Comparison of ENCODE assay signal across 8 cellular contexts in the genomic region with DNA sequence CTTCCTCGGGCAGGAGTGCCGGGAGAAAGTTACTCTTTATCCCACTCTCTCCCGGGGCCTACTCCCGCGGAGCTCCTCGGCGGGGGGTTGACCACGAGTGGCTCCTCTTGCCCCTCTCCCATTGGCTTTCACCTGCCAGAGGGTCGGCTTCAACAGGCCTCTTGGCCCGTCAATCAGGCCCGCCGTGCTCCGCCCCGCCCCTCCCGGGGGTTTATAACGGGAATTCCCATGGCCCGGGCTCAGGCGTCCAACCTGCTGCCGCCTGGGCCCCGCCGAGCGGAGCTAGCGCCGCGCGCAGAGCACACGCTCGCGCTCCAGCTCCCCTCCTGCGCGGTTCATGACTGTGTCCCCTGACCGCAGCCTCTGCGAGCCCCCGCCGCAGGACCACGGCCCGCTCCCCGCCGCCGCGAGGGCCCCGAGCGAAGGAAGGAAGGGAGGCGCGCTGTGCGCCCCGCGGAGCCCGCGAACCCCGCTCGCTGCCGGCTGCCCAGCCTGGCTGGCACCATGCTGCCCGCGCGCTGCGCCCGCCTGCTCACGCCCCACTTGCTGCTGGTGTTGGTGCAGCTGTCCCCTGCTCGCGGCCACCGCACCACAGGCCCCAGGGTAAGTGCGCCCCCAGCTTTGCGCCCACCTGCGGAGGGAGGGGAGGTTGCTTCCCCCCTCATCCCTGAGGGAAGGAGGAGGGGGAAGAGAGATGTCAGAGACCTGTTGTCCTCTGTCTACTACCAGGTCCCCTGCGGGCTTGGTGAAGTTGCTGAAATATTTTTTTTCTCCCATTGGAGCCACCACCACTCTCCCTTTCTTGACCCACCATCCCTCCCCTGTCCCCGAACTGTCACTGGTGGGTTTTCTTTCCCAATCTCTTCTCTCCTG. TPM values are rescaled to one million over a fixed set of nuclear protein-coding genes. Genes with fewer than 3 reads are reported as not detected.
A peak's percentile ranks its signal among the peaks of the same experiment; 100 is the strongest.
DNase-seq lines count a peak whose midpoint lies in the region; ATAC-seq and TF ChIP-seq lines count a peak whose summit lies in the region.

A gene with protein sequence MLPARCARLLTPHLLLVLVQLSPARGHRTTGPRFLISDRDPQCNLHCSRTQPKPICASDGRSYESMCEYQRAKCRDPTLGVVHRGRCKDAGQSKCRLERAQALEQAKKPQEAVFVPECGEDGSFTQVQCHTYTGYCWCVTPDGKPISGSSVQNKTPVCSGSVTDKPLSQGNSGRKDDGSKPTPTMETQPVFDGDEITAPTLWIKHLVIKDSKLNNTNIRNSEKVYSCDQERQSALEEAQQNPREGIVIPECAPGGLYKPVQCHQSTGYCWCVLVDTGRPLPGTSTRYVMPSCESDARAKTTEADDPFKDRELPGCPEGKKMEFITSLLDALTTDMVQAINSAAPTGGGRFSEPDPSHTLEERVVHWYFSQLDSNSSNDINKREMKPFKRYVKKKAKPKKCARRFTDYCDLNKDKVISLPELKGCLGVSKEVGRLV (plus strand): TSS at position 242 of the 873 bp plus-strand sequence. CDS start 263 bp downstream, at position 505.

- peak; percentile 23 for DNase-seq in activated T-cell treated with anti-CD3 and anti-CD28 coated beads for 48 hours (ENCODE audit: low read depth)
- no peak for DNase-seq in activated T-cell treated with anti-CD3 and anti-CD28 coated beads, Interleukin-2, amount 50 U/mL, for 1 hour
- DNase-seq in NT2/D1 (ENCODE audit: low read depth, low spot score): peak; percentile 35
- peak; percentile 94 for DNase-seq in endodermal cell
- no peak for DNase-seq in natural killer cell treated with Interleukin-12 subunit alpha and Interleukin-12 subunit beta and Interleukin-15 and Interleukin-18, amount 100 ng/mL, for 72 hours (ENCODE audit: low spot score)
- DNase-seq in transverse colon: peak; percentile 65
- no peak for DNase-seq in immature natural killer cell
- DNase-seq in SKM-1 (lab: John Stamatoyannopoulos, UW; ENCODE audit: unreplicated experiment): no peak

- H3K4me3 Mint-ChIP-seq in endodermal cell (peak within 1 kb of the TSS; percentile 58), immature natural killer cell (no peak within 1 kb of the TSS)
- no peak within 1 kb of the TSS for H3K4me3 Mint-ChIP-seq in natural killer cell treated with Interleukin-12 subunit alpha and Interleukin-12 subunit beta and Interleukin-15 and Interleukin-18, amount 100 ng/mL, for 72 hours

- H3K4me3 ChIP-seq in NT2/D1 (ENCODE audit: insufficient read length, low read depth) (peak within 1 kb of the TSS; percentile 62), endodermal cell (ENCODE audit: low read length) (peak within 1 kb of the TSS; percentile 78), transverse colon (peak within 1 kb of the TSS in 2 of 4 donors; percentile 18 to 25)

- H3K27me3 Mint-ChIP-seq in endodermal cell (ENCODE audit: insufficient read depth) (peaks cover 68% of the 10 kb centered on the region), immature natural killer cell (ENCODE audit: low read depth in 3 of 3) (peaks cover 10 to 24% (median 14%) of the 10 kb centered on the region in 3 donors)
- H3K27me3 Mint-ChIP-seq in natural killer cell treated with Interleukin-12 subunit alpha and Interleukin-12 subunit beta and Interleukin-15 and Interleukin-18, amount 100 ng/mL, for 72 hours: peaks cover 40 to 50% of the 10 kb centered on the region in 2 donors

- H3K9me3 Mint-ChIP-seq in endodermal cell (no peaks in the 10 kb centered on the region), immature natural killer cell (peaks cover 0 to 1% (median 0%) of the 10 kb centered on the region in 6 donors)
- no peaks in the 10 kb centered on the region for H3K9me3 Mint-ChIP-seq in natural killer cell treated with Interleukin-12 subunit alpha and Interleukin-12 subunit beta and Interleukin-15 and Interleukin-18, amount 100 ng/mL, for 72 hours

- in situ Hi-C loops in transverse colon (cut with MboI; ENCODE audit: low pct_ligation_motif_present in 1 of 4, low pct_unique_long_range_greater_than_20kb in 1 of 4, low sequenced_read_pairs in 3 of 4): no loop called here

- 2 to 6% methylated on average over 14 to 66 of the region's 67 CpGs for WGBS in endodermal cell (ENCODE audit: insufficient coverage in 1 of 2, insufficient read length in 1 of 2), 2 experiments
- 2% methylated on average over 50 of the region's 67 CpGs; no CpG with 5 or more reads in 1 of the 2 donors for WGBS in transverse colon (ENCODE audit: low coverage in 1 of 2), 2 donors

- no peaks in the 10 kb centered on the region for H3K36me3 ChIP-seq in NT2/D1 (ENCODE audit: insufficient read depth, insufficient read length, low read length)
- no peaks in the 10 kb centered on the region for H3K36me3 ChIP-seq in endodermal cell (ENCODE audit: control insufficient read depth, insufficient read depth, low read length)
- no peaks in the 10 kb centered on the region for H3K36me3 ChIP-seq in transverse colon

- H3K27ac Mint-ChIP-seq in endodermal cell (no peak within 1 kb of the TSS), immature natural killer cell (no peak within 1 kb of the TSS)
- H3K27ac Mint-ChIP-seq in natural killer cell treated with Interleukin-12 subunit alpha and Interleukin-12 subunit beta and Interleukin-15 and Interleukin-18, amount 100 ng/mL, for 72 hours: no peak within 1 kb of the TSS

- H3K4me1 Mint-ChIP-seq in endodermal cell: peaks cover 3% of the 10 kb centered on the region
- H3K4me1 Mint-ChIP-seq in natural killer cell treated with Interleukin-12 subunit alpha and Interleukin-12 subunit beta and Interleukin-15 and Interleukin-18, amount 100 ng/mL, for 72 hours (ENCODE audit: low read depth in 2 of 2): no peaks in the 10 kb centered on the region
- H3K4me1 Mint-ChIP-seq in immature natural killer cell: no peaks in the 10 kb centered on the region

- H3K27ac ChIP-seq in endodermal cell (ENCODE audit: low read depth, low read length) (no peak within 1 kb of the TSS), transverse colon (no peak within 1 kb of the TSS)

- TF ChIP-seq CTCF in endodermal cell (conservative IDR thresholded peaks at IDR 0.05) (no peak), transverse colon (IDR thresholded peaks at IDR 0.05) (no peak)

- peaks cover 47% of the 10 kb centered on the region for H3K27me3 ChIP-seq in NT2/D1 (ENCODE audit: insufficient read depth, insufficient read length)
- H3K27me3 ChIP-seq in endodermal cell (ENCODE audit: control insufficient read depth, insufficient read depth, low read length, poor library complexity, severe bottlenecking): peaks cover 58% of the 10 kb centered on the region
- peaks cover 63% of the 10 kb centered on the region for H3K27me3 ChIP-seq in transverse colon

- H3K9me3 ChIP-seq in NT2/D1 (ENCODE audit: insufficient read depth, low read length): no peaks in the 10 kb centered on the region
- peaks cover 5% of the 10 kb centered on the region for H3K9me3 ChIP-seq in endodermal cell (ENCODE audit: control insufficient read depth, low read length)
- H3K9me3 ChIP-seq in transverse colon: no peaks in the 10 kb centered on the region

- intact Hi-C loops in transverse colon (cut with DNase I; ENCODE audit: low total_unique reads): no loop called here

- no peak for TF ChIP-seq POLR2A in transverse colon (IDR thresholded peaks at IDR 0.05)

- ATAC-seq in natural killer cell treated with Interleukin-12 subunit alpha and Interleukin-12 subunit beta and Interleukin-15 and Interleukin-18, amount 100 ng/mL, for 72 hours: peak; percentile 43 to 54

- no peak for TF ChIP-seq EP300 in transverse colon (IDR thresholded peaks at IDR 0.05; ENCODE audit: low read depth)

- H3K4me1 ChIP-seq in NT2/D1 (ENCODE audit: insufficient read depth, insufficient read length) (peaks cover 5% of the 10 kb centered on the region), endodermal cell (ENCODE audit: control insufficient read depth, insufficient read depth, low read length) (no peaks in the 10 kb centered on the region), transverse colon (peaks cover 0 to 5% (median 0%) of the 10 kb centered on the region in 4 donors)

- peak within 1 kb of the TSS; percentile 64 for H3K9ac ChIP-seq in NT2/D1 (ENCODE audit: insufficient read length, low read depth)
- no peak within 1 kb of the TSS for H3K9ac ChIP-seq in endodermal cell (ENCODE audit: extremely low read depth, low read length, poor library complexity, severe bottlenecking)

- H3K36me3 Mint-ChIP-seq in endodermal cell (ENCODE audit: low read depth): no peaks in the 10 kb centered on the region
- H3K36me3 Mint-ChIP-seq in natural killer cell treated with Interleukin-12 subunit alpha and Interleukin-12 subunit beta and Interleukin-15 and Interleukin-18, amount 100 ng/mL, for 72 hours: no peaks in the 10 kb centered on the region
- no peaks in the 10 kb centered on the region for H3K36me3 Mint-ChIP-seq in immature natural killer cell

RNA-seq across cellular contexts. Expression of the gene that starts here (rescaled TPM):
- total RNA-seq in endodermal cell: not detected
- 59.1 TPM for polyA plus RNA-seq in endodermal cell (2013, experiment 1 of 2)
- polyA plus RNA-seq in endodermal cell (2013, experiment 2 of 2): 42.2 TPM
- not detected for total RNA-seq in natural killer cell treated with Interleukin-12 subunit alpha and Interleukin-12 subunit beta and Interleukin-15 and Interleukin-18, amount 100 ng/mL, for 72 hours
- total RNA-seq in transverse colon: 1 to 10 TPM in 1 of 4 donors, under 1 TPM in 1, not detected in 2; 0.82 to 1.3 TPM
- polyA plus RNA-seq in immature natural killer cell: not detected

Comparison
In these comparisons a context has a peak if more than half of its experiments do, and no peak if none do; other contexts are left out.
1. DNase-seq: peak in activated T-cell treated with anti-CD3 and anti-CD28 coated beads for 48 hours (single experiment), NT2/D1 (single experiment), endodermal cell (single experiment) and transverse colon (single experiment); none in activated T-cell treated with anti-CD3 and anti-CD28 coated beads, Interleukin-2, amount 50 U/mL, for 1 hour (single experiment), natural killer cell treated with Interleukin-12 subunit alpha and Interleukin-12 subunit beta and Interleukin-15 and Interleukin-18, amount 100 ng/mL, for 72 hours (single experiment), immature natural killer cell (0 of 3) and SKM-1 (single experiment).
2. Peak in ATAC-seq in natural killer cell treated with Interleukin-12 subunit alpha and Interleukin-12 subunit beta and Interleukin-15 and Interleukin-18, amount 100 ng/mL, for 72 hours; RNA of the gene not detected or under 1 TPM.